29 cellular contexts compared by ENCODE assay signal in the genomic region with DNA sequence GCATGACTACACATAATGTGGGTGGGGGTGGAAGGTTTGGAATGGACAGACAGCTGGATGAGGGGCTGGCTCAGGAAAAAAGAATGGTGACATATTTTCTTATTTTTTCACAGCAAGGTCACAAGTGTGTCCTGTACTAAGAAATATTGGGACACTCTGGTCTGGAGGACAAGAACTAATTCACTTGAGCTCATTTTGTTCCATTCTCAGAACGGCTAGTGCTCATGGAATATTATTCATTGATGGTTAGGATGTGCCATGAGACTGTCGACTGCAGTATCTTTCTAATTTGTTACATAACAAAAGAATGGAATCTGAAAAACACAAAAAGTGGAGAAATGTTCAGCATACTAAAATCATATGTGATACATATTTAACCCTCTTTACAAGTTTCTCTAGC.
"Had no signal": no experiment of that assay in that cellular context is flagged by ENCODE, and none has a peak within 500 bp of the region (broad histone marks: within the 10 kb centered on the region; RNA-seq: fewer than 3 reads in every experiment).

No MANE protein-coding gene starts in this region.

- H3K4me1 ChIP-seq: colonic mucosa, esophagus muscularis mucosa, foreskin keratinocyte, psoas muscle, right lobe of liver, thyroid gland, vagina had no signal

- H3K27ac Mint-ChIP-seq: dendritic cell treated with granulocyte-macrophage colony-stimulating factor and Interleukin-4, amounts not matched to agents 40 ng/mL and 50 ng/mL, for 4 days; memory B cell; naive B cell; natural killer cell treated with Interleukin-12 subunit alpha and Interleukin-12 subunit beta and Interleukin-15 and Interleukin-18, amount 100 ng/mL, for 72 hours; stimulated activated naive CD8-positive, alpha-beta T cell treated with anti-CD3 and anti-CD28 coated beads, Interleukin-15, amount 100 ng/mL, for 72 hours had no signal

- H3K4me3 Mint-ChIP-seq: central memory CD8-positive, alpha-beta T cell; dendritic cell treated with granulocyte-macrophage colony-stimulating factor and Interleukin-4, amounts not matched to agents 40 ng/mL and 50 ng/mL, for 4 days; memory B cell; naive B cell; natural killer cell treated with Interleukin-12 subunit alpha and Interleukin-12 subunit beta and Interleukin-15 and Interleukin-18, amount 100 ng/mL, for 72 hours; stimulated activated naive CD8-positive, alpha-beta T cell treated with anti-CD3 and anti-CD28 coated beads, Interleukin-15, amount 100 ng/mL, for 72 hours had no signal

- H3K27ac ChIP-seq: colonic mucosa, foreskin keratinocyte, hepatocyte, ovary, psoas muscle, right lobe of liver, thyroid gland, vagina had no signal

- DNase-seq: colonic mucosa; effector memory CD4-positive, alpha-beta T cell; foreskin keratinocyte; kidney; left colon; mucosa of descending colon; naive B cell; nucleus accumbens; ovary; posterior cingulate gyrus; right lobe of liver; stimulated activated CD4-positive, alpha-beta T cell treated with anti-CD3 and anti-CD28 coated beads, Interleukin-12 subunit alpha, Interleukin-12 subunit beta, amount 100 ng/mL, for 4 hours; stimulated activated CD4-positive, alpha-beta T cell treated with anti-CD3 and anti-CD28 coated beads, Interleukin-1b, Interleukin-23, amount 100 ng/mL, for 48 hours; stimulated activated CD4-positive, alpha-beta T cell treated with anti-CD3 and anti-CD28 coated beads, Interleukin-4, amount 100 ng/mL, for 1 hour; stimulated activated CD8-positive, alpha-beta memory T cell treated with anti-CD3 and anti-CD28 coated beads, Interleukin-4, amount 100 ng/mL, for 48 hours; stimulated activated naive CD4-positive, alpha-beta T cell; stimulated activated naive CD8-positive, alpha-beta T cell treated with anti-CD3 and anti-CD28 coated beads, Interleukin-15, amount 100 ng/mL, for 72 hours; thyroid gland; trophoblast cell had no signal

- H3K4me1 Mint-ChIP-seq: central memory CD8-positive, alpha-beta T cell; memory B cell; naive B cell; stimulated activated naive CD8-positive, alpha-beta T cell treated with anti-CD3 and anti-CD28 coated beads, Interleukin-15, amount 100 ng/mL, for 72 hours had no signal

- H3K27me3 Mint-ChIP-seq: central memory CD8-positive, alpha-beta T cell; dendritic cell treated with granulocyte-macrophage colony-stimulating factor and Interleukin-4, amounts not matched to agents 40 ng/mL and 50 ng/mL, for 4 days; natural killer cell treated with Interleukin-12 subunit alpha and Interleukin-12 subunit beta and Interleukin-15 and Interleukin-18, amount 100 ng/mL, for 72 hours; stimulated activated naive CD8-positive, alpha-beta T cell treated with anti-CD3 and anti-CD28 coated beads, Interleukin-15, amount 100 ng/mL, for 72 hours had no signal

- ATAC-seq: foreskin keratinocyte; left colon; mucosa of descending colon; natural killer cell treated with Interleukin-12 subunit alpha and Interleukin-12 subunit beta and Interleukin-15 and Interleukin-18, amount 100 ng/mL, for 72 hours; stimulated activated naive CD8-positive, alpha-beta T cell treated with anti-CD3 and anti-CD28 coated beads, Interleukin-15, amount 100 ng/mL, for 72 hours had no signal

- H3K36me3 Mint-ChIP-seq: memory B cell; naive B cell; natural killer cell treated with Interleukin-12 subunit alpha and Interleukin-12 subunit beta and Interleukin-15 and Interleukin-18, amount 100 ng/mL, for 72 hours had no signal

- H3K36me3 ChIP-seq: colonic mucosa, esophagus muscularis mucosa, ovary, right lobe of liver, thyroid gland, vagina had no signal

- H3K27me3 ChIP-seq: colonic mucosa, esophagus muscularis mucosa, hepatocyte, ovary, right lobe of liver, thyroid gland, vagina had no signal

- H3K9me3 Mint-ChIP-seq: dendritic cell treated with granulocyte-macrophage colony-stimulating factor and Interleukin-4, amounts not matched to agents 40 ng/mL and 50 ng/mL, for 4 days had no signal

- H3K9me3 ChIP-seq: colonic mucosa, esophagus muscularis mucosa, mucosa of descending colon, ovary, psoas muscle, right lobe of liver, thyroid gland, vagina had no signal

- H3K4me3 ChIP-seq: colonic mucosa, esophagus muscularis mucosa, hepatocyte, lung, mucosa of descending colon, ovary, psoas muscle, right lobe of liver, smooth muscle cell, thyroid gland, vagina had no signal
